ENCODE assay signal across 24 cellular contexts in the genomic region with DNA sequence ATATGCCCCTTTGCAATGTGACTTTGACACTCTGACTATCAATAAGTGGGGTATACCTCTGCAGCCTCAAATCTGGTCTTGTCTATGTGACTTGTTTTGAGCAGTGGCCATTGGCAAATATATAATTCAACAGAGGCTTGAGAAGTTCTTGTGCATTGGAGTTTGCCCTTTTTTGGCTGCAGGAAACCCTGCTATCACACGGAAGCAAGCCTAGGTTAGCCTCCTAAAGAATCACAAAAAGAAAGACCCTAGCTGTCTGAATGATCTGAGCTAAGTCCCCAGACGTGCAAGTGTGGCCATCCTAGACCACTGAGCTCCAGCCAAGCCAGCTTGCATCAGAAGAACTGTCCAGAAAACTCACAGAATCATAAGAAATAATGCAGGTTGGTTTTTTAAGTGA. TPM values are rescaled to one million over a fixed set of nuclear protein-coding genes. Genes with fewer than 3 reads are reported as not detected.
DNase-seq lines count a peak whose midpoint lies in the region; ATAC-seq and TF ChIP-seq lines count a peak whose summit lies in the region.
"Had no signal": no experiment of that assay in that cellular context is flagged by ENCODE, and none has a peak within 500 bp of the region (broad histone marks: within the 10 kb centered on the region; RNA-seq: fewer than 3 reads in every experiment).

No MANE protein-coding gene starts in this region.

- peaks cover 68% of the 10 kb centered on the region for H3K4me1 Mint-ChIP-seq in activated naive CD4-positive, alpha-beta T cell treated with anti-CD3 and anti-CD28 coated beads, Interleukin-2, amount 50 U/mL, for 24 hours
- H3K4me1 Mint-ChIP-seq in activated CD4-positive, alpha-beta memory T cell treated with anti-CD3 and anti-CD28 coated beads for 36 hours (ENCODE audit: low read depth) = peaks cover 41% of the 10 kb centered on the region
- H3K4me1 Mint-ChIP-seq in central memory CD8-positive, alpha-beta T cell = no peaks in the 10 kb centered on the region

- TF ChIP-seq CTCF in right atrium auricular region (IDR thresholded peaks at IDR 0.05) = no peak

- no peak for ATAC-seq in central memory CD8-positive, alpha-beta T cell (replicated peaks; ENCODE audit: extremely low read depth, poor library complexity, severe bottlenecking)
- ATAC-seq: activated CD4-positive, CD25-positive, alpha-beta regulatory T cell treated with anti-CD3 and anti-CD28 coated beads, Interleukin-2, amount 50 U/mL, for 24 hours; gastroesophageal sphincter; GM12878; left cardiac atrium; right cardiac atrium had no signal

- H3K27ac Mint-ChIP-seq in activated naive CD4-positive, alpha-beta T cell treated with anti-CD3 and anti-CD28 coated beads, Interleukin-2, amount 50 U/mL, for 24 hours = peak overlapping the region; percentile 91
- peak overlapping the region; percentile 70 for H3K27ac Mint-ChIP-seq in activated CD4-positive, alpha-beta memory T cell treated with anti-CD3 and anti-CD28 coated beads for 36 hours
- peak overlapping the region; percentile 49 for H3K27ac Mint-ChIP-seq in central memory CD8-positive, alpha-beta T cell (ENCODE audit: low read depth)

- peaks cover 5% of the 10 kb centered on the region for H3K36me3 Mint-ChIP-seq in activated naive CD4-positive, alpha-beta T cell treated with anti-CD3 and anti-CD28 coated beads, Interleukin-2, amount 50 U/mL, for 24 hours
- H3K36me3 Mint-ChIP-seq in activated CD4-positive, alpha-beta memory T cell treated with anti-CD3 and anti-CD28 coated beads for 36 hours = no peaks in the 10 kb centered on the region
- peaks cover 1% of the 10 kb centered on the region for H3K36me3 Mint-ChIP-seq in central memory CD8-positive, alpha-beta T cell (ENCODE audit: insufficient read depth)

- H3K4me1 ChIP-seq in right atrium auricular region = no peaks in the 10 kb centered on the region
- H3K4me1 ChIP-seq: gastroesophageal sphincter, pancreas, SJSA1, upper lobe of left lung had no signal

- H3K4me3 Mint-ChIP-seq in activated naive CD4-positive, alpha-beta T cell treated with anti-CD3 and anti-CD28 coated beads, Interleukin-2, amount 50 U/mL, for 24 hours = peak overlapping the region; percentile 83
- peak overlapping the region; percentile 71 for H3K4me3 Mint-ChIP-seq in activated CD4-positive, alpha-beta memory T cell treated with anti-CD3 and anti-CD28 coated beads for 36 hours
- H3K4me3 Mint-ChIP-seq in central memory CD8-positive, alpha-beta T cell = peak overlapping the region; percentile 1

- no peaks in the 10 kb centered on the region for H3K36me3 ChIP-seq in right atrium auricular region
- H3K36me3 ChIP-seq: BLaER1 treated with 17β-estradiol and CSF1 and Interleukin-3, amounts not matched to agents 10 nM and 100 nM; gastroesophageal sphincter; MG63; pancreas; SJSA1; upper lobe of left lung had no signal

- H3K9me3 Mint-ChIP-seq in activated naive CD4-positive, alpha-beta T cell treated with anti-CD3 and anti-CD28 coated beads, Interleukin-2, amount 50 U/mL, for 24 hours = no peaks in the 10 kb centered on the region
- H3K9me3 Mint-ChIP-seq in activated CD4-positive, alpha-beta memory T cell treated with anti-CD3 and anti-CD28 coated beads for 36 hours = peaks cover under 1% of the 10 kb centered on the region
- H3K9me3 Mint-ChIP-seq in central memory CD8-positive, alpha-beta T cell = no peaks in the 10 kb centered on the region

- H3K27me3 Mint-ChIP-seq in activated naive CD4-positive, alpha-beta T cell treated with anti-CD3 and anti-CD28 coated beads, Interleukin-2, amount 50 U/mL, for 24 hours = no peaks in the 10 kb centered on the region
- H3K27me3 Mint-ChIP-seq in activated CD4-positive, alpha-beta memory T cell treated with anti-CD3 and anti-CD28 coated beads for 36 hours = no peaks in the 10 kb centered on the region
- H3K27me3 Mint-ChIP-seq in central memory CD8-positive, alpha-beta T cell = peaks cover 40% of the 10 kb centered on the region

- no peak overlapping the region for H3K27ac ChIP-seq in right atrium auricular region
- H3K27ac ChIP-seq: BLaER1 treated with 17β-estradiol and CSF1 and Interleukin-3, amounts not matched to agents 10 nM and 100 nM; gastroesophageal sphincter; pancreas; SJSA1; upper lobe of left lung had no signal

- intact Hi-C loops in activated CD4-positive, alpha-beta memory T cell treated with anti-CD3 and anti-CD28 coated beads for 36 hours (cut with micrococcal nuclease) = no loop called here

- POLR2A ChIA-PET in activated CD4-positive, alpha-beta memory T cell treated with anti-CD3 and anti-CD28 coated beads for 36 hours (lab: Charles Lee) = interaction anchor here (1.0 kb wide), 1 partner anchor 29 kb away, joined by 3 read pairs; no protein-coding TSS in a partner anchor

- H3K9me3 ChIP-seq in right atrium auricular region = peaks cover 0 to 7% of the 10 kb centered on the region in 2 donors
- H3K9me3 ChIP-seq: MG63, pancreas, SJSA1, upper lobe of left lung had no signal

- no peak for DNase-seq in activated naive CD4-positive, alpha-beta T cell treated with anti-CD3 and anti-CD28 coated beads, Interleukin-2, amount 50 U/mL, for 16 hours
- DNase-seq in activated CD4-positive, alpha-beta memory T cell treated with anti-CD3 and anti-CD28 coated beads for 36 hours = no peak
- no peak for DNase-seq in central memory CD8-positive, alpha-beta T cell (ENCODE audit: low spot score in 2 of 2)
- DNase-seq in AG20443 (ENCODE audit: low spot score) (no peak), SKM-1 treated with dmso at 0.1 percent for 144 hours (lab: John Stamatoyannopoulos, UW; ENCODE audit: unreplicated experiment) (no peak), right atrium auricular region (ENCODE audit: low spot score) (no peak)
- DNase-seq: hippocampal formation; KG1; left cardiac atrium; MG63; NCI-H2029 treated with DMSO at 0.1 percent for 48 hours; NCI-H226; NCI-H82; pancreas; right cardiac atrium; RPMI8226; stimulated activated CD4-positive, alpha-beta T cell treated with anti-CD3 and anti-CD28 coated beads, Interleukin-2, amount 100 ng/mL, for 24 hours; upper lobe of left lung had no signal

- no peak overlapping the region for H3K4me3 ChIP-seq in right atrium auricular region
- H3K4me3 ChIP-seq: BLaER1 treated with 17β-estradiol and CSF1 and Interleukin-3, amounts not matched to agents 10 nM and 100 nM; gastroesophageal sphincter; GM12878; MG63; pancreas; SJSA1; upper lobe of left lung had no signal

- CTCF ChIA-PET in activated CD4-positive, alpha-beta memory T cell treated with anti-CD3 and anti-CD28 coated beads for 36 hours (lab: Charles Lee) = interaction anchor here (1.0 to 1.3 kb wide), 3 partner anchors 8 to 128 kb away, joined by 3 to 5 read pairs (median 5); no protein-coding TSS in a partner anchor

- no peaks in the 10 kb centered on the region for H3K27me3 ChIP-seq in right atrium auricular region
- H3K27me3 ChIP-seq: BLaER1 treated with 17β-estradiol and CSF1 and Interleukin-3, amounts not matched to agents 10 nM and 100 nM; MG63; pancreas; upper lobe of left lung had no signal

RNA-seq across cellular contexts. Expression of gene PARP11, which starts 31.8 kb away (rescaled TPM):
- total RNA-seq in activated CD4-positive, alpha-beta memory T cell treated with anti-CD3 and anti-CD28 coated beads for 36 hours = 10 to 100 TPM; 16.6 to 17.8 TPM
- 1 to 10 TPM; 2.6 to 2.9 TPM for total RNA-seq in right atrium auricular region

Comparison
In these comparisons a context has a peak if more than half of its experiments do, and no peak if none do; other contexts are left out.
1. H3K4me3 Mint-ChIP-seq: peak in every context shown above with its lines; median percentile 83 in activated naive CD4-positive, alpha-beta T cell treated with anti-CD3 and anti-CD28 coated beads, Interleukin-2, amount 50 U/mL, for 24 hours; 71 in activated CD4-positive, alpha-beta memory T cell treated with anti-CD3 and anti-CD28 coated beads for 36 hours; 1 in central memory CD8-positive, alpha-beta T cell.
2. RNA of gene PARP11, which starts 31.8 kb away (total RNA-seq): 16.6 to 17.8 TPM in activated CD4-positive, alpha-beta memory T cell treated with anti-CD3 and anti-CD28 coated beads for 36 hours; 2.6 to 2.9 TPM in right atrium auricular region; every median in the first group is over 4 times any median in the second.
3. Peak in every context shown above with its lines, with median percentiles within 50 percentile points of each other: H3K27ac Mint-ChIP-seq.